1 cellular context compared by ENCODE assay signal in genomic region chr4:93478805-93479204, GRCh38.
TF ChIP-seq lines count a peak whose summit lies in the region.

No MANE protein-coding gene starts in this region.

TF ChIP-seq in GM12878, 131 proteins besides CTCF, POLR2A, EP300 and RAD21 (continued from another document):
- no peak for TF ChIP-seq CEBPZ (IDR thresholded peaks at IDR 0.05; ENCODE audit: low read depth, low read length)
- TF ChIP-seq PAX8 (IDR thresholded peaks at IDR 0.05), result no peak
- TF ChIP-seq CREB1 (IDR thresholded peaks at IDR 0.05; ENCODE audit: low read depth), result no peak
- TF ChIP-seq BRCA1 (IDR thresholded peaks at IDR 0.05; ENCODE audit: low read depth, low read length), result no peak
- TF ChIP-seq NFIC (IDR thresholded peaks at IDR 0.05; ENCODE audit: low read depth, low read length), result no peak
- TF ChIP-seq FOXK2 (IDR thresholded peaks at IDR 0.05), result no peak
- TF ChIP-seq NR2C1 (IDR thresholded peaks at IDR 0.05), result no peak
- no peak for TF ChIP-seq SMAD5 (IDR thresholded peaks at IDR 0.05; ENCODE audit: low read depth)
- TF ChIP-seq CBX5 (IDR thresholded peaks at IDR 0.05; ENCODE audit: low read depth), result no peak
TF ChIP-seq in GM12878: peak in this region for 0.
